In the genomic region with DNA sequence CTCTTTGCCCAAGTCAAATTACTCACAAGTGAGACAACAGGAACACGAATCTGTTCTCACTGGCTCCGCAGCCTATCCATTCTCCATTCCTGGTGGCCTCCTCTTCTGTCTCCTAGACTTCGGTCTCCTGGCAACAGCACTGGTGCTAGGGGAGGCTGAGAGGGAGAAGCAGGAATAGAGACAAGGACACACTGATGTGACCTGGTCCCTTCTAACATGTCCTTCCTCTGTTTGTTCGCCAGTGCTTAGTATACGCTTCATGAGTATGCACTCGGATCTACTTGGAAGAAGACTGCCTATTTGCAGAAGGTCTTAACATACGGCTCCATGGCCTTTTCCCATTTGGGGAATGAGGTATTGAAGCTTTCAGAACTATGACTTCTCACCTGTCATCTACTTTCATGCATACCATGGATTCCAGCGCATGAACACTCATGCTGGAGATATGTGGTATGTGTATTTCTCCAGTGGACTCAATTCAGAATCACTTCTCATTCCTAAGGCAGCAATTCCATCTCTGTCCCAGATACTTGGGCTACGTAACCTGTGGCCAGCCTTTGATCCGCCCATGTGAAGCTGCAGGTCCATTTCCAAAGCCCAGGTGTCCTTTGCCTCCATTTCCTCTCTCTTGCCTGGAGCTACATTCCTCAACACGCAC, we compare ENCODE assay signal across 1 cellular context.
TF ChIP-seq lines count a peak whose summit lies in the region.

No MANE protein-coding gene starts in this region.

TF ChIP-seq in GM12878, 131 proteins besides CTCF, POLR2A, EP300 and RAD21 (continued from another document):
- no peak for TF ChIP-seq ZZZ3 (IDR thresholded peaks at IDR 0.05; ENCODE audit: control insufficient read depth, insufficient read length, low read depth)
- TF ChIP-seq HDAC6 (IDR thresholded peaks at IDR 0.05; ENCODE audit: unreplicated experiment) = no peak
